Comparison of ENCODE assay signal across 14 cellular contexts in genomic region chr3:165669967-165670366, GRCh38.
"Had no signal": no experiment of that assay in that cellular context is flagged by ENCODE, and none has a peak within 500 bp of the region (broad histone marks: within the 10 kb centered on the region; RNA-seq: fewer than 3 reads in every experiment).

No MANE protein-coding gene starts in this region.

- H3K4me1 Mint-ChIP-seq: neural progenitor cell; stimulated activated memory B cell treated with anti-CD40 and anti-IgM and Interleukin-4, amounts not matched to agents 10 μg/mL and 1 μg/mL and 100 μg/mL, for 72 hours; T-helper 17 cell had no signal

- H3K4me2 ChIP-seq: neural progenitor cell had no signal

- H3K36me3 Mint-ChIP-seq: neural progenitor cell; stimulated activated memory B cell treated with anti-CD40 and anti-IgM and Interleukin-4, amounts not matched to agents 10 μg/mL and 1 μg/mL and 100 μg/mL, for 72 hours had no signal

- H3K27ac Mint-ChIP-seq: activated naive CD4-positive, alpha-beta T cell treated with anti-CD3 and anti-CD28 coated beads, Interleukin-2, amount 50 U/mL, for 72 hours; mesothelial cell of epicardium; neural progenitor cell; stimulated activated memory B cell treated with anti-CD40 and anti-IgM and Interleukin-4, amounts not matched to agents 10 μg/mL and 1 μg/mL and 100 μg/mL, for 72 hours; T-helper 17 cell had no signal

- H3K9ac ChIP-seq: neural progenitor cell had no signal

- ATAC-seq: activated naive CD4-positive, alpha-beta T cell treated with anti-CD3 and anti-CD28 coated beads, Interleukin-2, amount 50 U/mL, for 72 hours; right cardiac atrium; stimulated activated memory B cell treated with anti-CD40 and anti-IgM and Interleukin-4, amounts not matched to agents 10 μg/mL and 1 μg/mL and 100 μg/mL, for 72 hours; T-helper 17 cell had no signal

- H3K27me3 Mint-ChIP-seq: stimulated activated memory B cell treated with anti-CD40 and anti-IgM and Interleukin-4, amounts not matched to agents 10 μg/mL and 1 μg/mL and 100 μg/mL, for 72 hours; T-helper 17 cell had no signal

- H3K4me3 Mint-ChIP-seq: mesothelial cell of epicardium; neural progenitor cell; stimulated activated memory B cell treated with anti-CD40 and anti-IgM and Interleukin-4, amounts not matched to agents 10 μg/mL and 1 μg/mL and 100 μg/mL, for 72 hours; T-helper 17 cell had no signal

- H3K27me3 ChIP-seq: cardiac muscle cell, esophagus squamous epithelium, neural progenitor cell had no signal

- H2AFZ ChIP-seq: neural progenitor cell had no signal

- H3K4me1 ChIP-seq: neural progenitor cell had no signal

- H3K36me3 ChIP-seq: cardiac muscle cell, esophagus squamous epithelium, neural progenitor cell had no signal

- H3K27ac ChIP-seq: cardiac muscle cell, neural progenitor cell had no signal

- H3K4me3 ChIP-seq: cardiac muscle cell, esophagus squamous epithelium, neural progenitor cell had no signal

- DNase-seq: activated CD4-positive, alpha-beta T cell treated with anti-CD3 and anti-CD28 coated beads, Interleukin-2, amount 50 U/mL, for 1 hour; activated CD4-positive, CD25-positive, alpha-beta regulatory T cell; activated effector memory CD4-positive, alpha-beta T cell treated with Interleukin-2 at 50 U/mL for 16 hours; esophagus squamous epithelium; hippocampal formation; right cardiac atrium; substantia nigra; T-helper 17 cell; trophoblast cell had no signal
